9 cellular contexts compared by ENCODE assay signal in genomic region chr14:105460616-105461015, GRCh38. TPM values are rescaled to one million over a fixed set of nuclear protein-coding genes. Genes with fewer than 3 reads are reported as not detected.
"Had no signal": no experiment of that assay in that cellular context is flagged by ENCODE, and none has a peak within 500 bp of the region (broad histone marks: within the 10 kb centered on the region; RNA-seq: fewer than 3 reads in every experiment).

No MANE protein-coding gene starts in this region.

- ATAC-seq: GM23338, HCT116, K562 had no signal

- DNase-seq: H7, IMR-90, KG1 had no signal

- H3K4me3 ChIP-seq: GM23338, HAP-1, K562 had no signal

- H2AFZ ChIP-seq: GM23338 had no signal

- H3K4me1 ChIP-seq: HAP-1 had no signal

- FAIRE-seq: K562 had no signal

- H3K27ac ChIP-seq: HL-60 had no signal

- H3K9me3 ChIP-seq: HAP-1 had no signal

- H3K4me2 ChIP-seq: GM23338 had no signal

RNA-seq across cellular contexts. Expression of gene CRIP1, which starts 26.1 kb away (rescaled TPM):
- total RNA-seq: H4, IMR-90 had no signal
